ENCODE assay signal across 24 cellular contexts in genomic region chr3:32322311-32322710, GRCh38.
"Had no signal": no experiment of that assay in that cellular context is flagged by ENCODE, and none has a peak within 500 bp of the region (broad histone marks: within the 10 kb centered on the region; RNA-seq: fewer than 3 reads in every experiment).

No MANE protein-coding gene starts in this region.

- H3K4me1 ChIP-seq: colonic mucosa, gastrocnemius medialis, prostate gland, sigmoid colon, transverse colon, vagina had no signal

- H3K36me3 Mint-ChIP-seq: stimulated activated effector memory CD8-positive, alpha-beta T cell treated with anti-CD3 and anti-CD28 coated beads, Interleukin-12 subunit alpha, Interleukin-12 subunit beta, amount 100 ng/mL, for 72 hours had no signal

- H3K27ac ChIP-seq: colonic mucosa, gastrocnemius medialis, ovary, prostate gland, sigmoid colon, thoracic aorta, transverse colon, vagina had no signal

- H3K4me3 ChIP-seq: colonic mucosa, gastrocnemius medialis, ovary, prostate gland, sigmoid colon, thoracic aorta, transverse colon, vagina had no signal

- H3K27ac Mint-ChIP-seq: dendritic cell treated with granulocyte-macrophage colony-stimulating factor and Interleukin-4, amounts not matched to agents 40 ng/mL and 50 ng/mL, for 4 days; stimulated activated effector memory CD8-positive, alpha-beta T cell treated with anti-CD3 and anti-CD28 coated beads, Interleukin-12 subunit alpha, Interleukin-12 subunit beta, amount 100 ng/mL, for 72 hours had no signal

- H3K4me1 Mint-ChIP-seq: central memory CD8-positive, alpha-beta T cell; stimulated activated effector memory CD8-positive, alpha-beta T cell treated with anti-CD3 and anti-CD28 coated beads, Interleukin-12 subunit alpha, Interleukin-12 subunit beta, amount 100 ng/mL, for 72 hours had no signal

- H3K9me3 Mint-ChIP-seq: central memory CD8-positive, alpha-beta T cell; dendritic cell treated with granulocyte-macrophage colony-stimulating factor and Interleukin-4, amounts not matched to agents 40 ng/mL and 50 ng/mL, for 4 days; naive thymus-derived CD8-positive, alpha-beta T cell; nephron progenitor cell; stimulated activated effector memory CD8-positive, alpha-beta T cell treated with anti-CD3 and anti-CD28 coated beads, Interleukin-12 subunit alpha, Interleukin-12 subunit beta, amount 100 ng/mL, for 72 hours had no signal

- H3K27me3 ChIP-seq: colonic mucosa, gastrocnemius medialis, ovary, sigmoid colon, transverse colon, vagina had no signal

- H3K36me3 ChIP-seq: colonic mucosa, gastrocnemius medialis, ovary, prostate gland, sigmoid colon, thoracic aorta, transverse colon, vagina had no signal

- DNase-seq: colonic mucosa; effector CD8-positive, alpha-beta T cell; foreskin fibroblast; gastrocnemius medialis; head of caudate nucleus; mesenchymal stem cell; midbrain; naive thymus-derived CD8-positive, alpha-beta T cell; nephron progenitor cell; occipital lobe; ovary; right cardiac atrium; sigmoid colon; stimulated activated CD4-positive, alpha-beta T cell treated with anti-CD3 and anti-CD28 coated beads, Interleukin-2, amount 100 ng/mL, for 24 hours; stimulated activated CD4-positive, alpha-beta T cell treated with anti-CD3 and anti-CD28 coated beads, Interleukin-4, amount 100 ng/mL, for 24 hours; stimulated activated naive CD4-positive, alpha-beta T cell treated with Interleukin-2 at 50 U/mL for 16 hours; transverse colon had no signal

- ATAC-seq: gastrocnemius medialis; left lobe of liver; naive thymus-derived CD8-positive, alpha-beta T cell; stimulated activated effector memory CD8-positive, alpha-beta T cell treated with anti-CD3 and anti-CD28 coated beads, Interleukin-12 subunit alpha, Interleukin-12 subunit beta, amount 100 ng/mL, for 72 hours had no signal

- H3K9me3 ChIP-seq: colonic mucosa, gastrocnemius medialis, ovary, prostate gland, sigmoid colon, thoracic aorta, transverse colon, vagina had no signal

- H3K4me3 Mint-ChIP-seq: central memory CD8-positive, alpha-beta T cell; dendritic cell treated with granulocyte-macrophage colony-stimulating factor and Interleukin-4, amounts not matched to agents 40 ng/mL and 50 ng/mL, for 4 days; naive thymus-derived CD8-positive, alpha-beta T cell; nephron progenitor cell; stimulated activated effector memory CD8-positive, alpha-beta T cell treated with anti-CD3 and anti-CD28 coated beads, Interleukin-12 subunit alpha, Interleukin-12 subunit beta, amount 100 ng/mL, for 72 hours had no signal
